In genomic region chr2:188235364-188235763, GRCh38 we compare ENCODE assay signal across 12 cellular contexts. TPM values are rescaled to one million over a fixed set of nuclear protein-coding genes. Genes with fewer than 3 reads are reported as not detected.
DNase-seq lines count a peak whose midpoint lies in the region; ATAC-seq, FAIRE-seq and TF ChIP-seq lines count a peak whose summit lies in the region.
"Had no signal": no experiment of that assay in that cellular context is flagged by ENCODE, and none has a peak within 500 bp of the region (broad histone marks: within the 10 kb centered on the region; RNA-seq: fewer than 3 reads in every experiment).

No MANE protein-coding gene starts in this region.

- no peaks in the 10 kb centered on the region for H3K4me1 ChIP-seq in mucosa of descending colon (ENCODE audit: low read depth)
- H3K4me1 ChIP-seq: SJSA1 had no signal

- FAIRE-seq in frontal cortex (lab: Jason Lieb, UNC) = no peak
- FAIRE-seq: colon had no signal

- no peak overlapping the region for H3K4me3 ChIP-seq in mucosa of descending colon
- H3K4me3 ChIP-seq: SJSA1 had no signal

- peaks cover 5% of the 10 kb centered on the region for H3K9me3 Mint-ChIP-seq in stimulated activated effector memory CD8-positive, alpha-beta T cell treated with anti-CD3 and anti-CD28 coated beads, Interleukin-12 subunit alpha, Interleukin-12 subunit beta, amount 100 ng/mL, for 72 hours

- no peak overlapping the region for H3K4me3 Mint-ChIP-seq in stimulated activated effector memory CD8-positive, alpha-beta T cell treated with anti-CD3 and anti-CD28 coated beads, Interleukin-12 subunit alpha, Interleukin-12 subunit beta, amount 100 ng/mL, for 72 hours

- peak; percentile 87 for ATAC-seq in HG02678 (IDR thresholded peaks at IDR 0.05; ENCODE audit: unreplicated experiment)
- ATAC-seq in HG03565 (IDR thresholded peaks at IDR 0.05; ENCODE audit: unreplicated experiment) = peak; percentile 93
- ATAC-seq in stimulated activated effector memory CD8-positive, alpha-beta T cell treated with anti-CD3 and anti-CD28 coated beads, Interleukin-12 subunit alpha, Interleukin-12 subunit beta, amount 100 ng/mL, for 72 hours = peak; percentile 65
- ATAC-seq in mucosa of descending colon = no peak

- peaks cover 15% of the 10 kb centered on the region for H3K9me3 ChIP-seq in mucosa of descending colon
- H3K9me3 ChIP-seq: SJSA1 had no signal

- H3K36me3 ChIP-seq in mucosa of descending colon (ENCODE audit: low read depth) = no peaks in the 10 kb centered on the region
- H3K36me3 ChIP-seq: SJSA1 had no signal

- no peaks in the 10 kb centered on the region for H3K36me3 Mint-ChIP-seq in stimulated activated effector memory CD8-positive, alpha-beta T cell treated with anti-CD3 and anti-CD28 coated beads, Interleukin-12 subunit alpha, Interleukin-12 subunit beta, amount 100 ng/mL, for 72 hours

- intact Hi-C loops in mucosa of descending colon (cut with DNase I, micrococcal nuclease) = no loop called here

- no peak overlapping the region for H3K27ac Mint-ChIP-seq in stimulated activated effector memory CD8-positive, alpha-beta T cell treated with anti-CD3 and anti-CD28 coated beads, Interleukin-12 subunit alpha, Interleukin-12 subunit beta, amount 100 ng/mL, for 72 hours

- DNase-seq in activated T-cell treated with anti-CD3 and anti-CD28 coated beads, Interleukin-2, amount 50 U/mL, for 48 hours = peak; percentile 26 to 27
- no peak for DNase-seq in activated T-cell treated with anti-CD3 and anti-CD28 coated beads for 4 hours
- DNase-seq in stimulated activated effector memory CD8-positive, alpha-beta T cell treated with anti-CD3 and anti-CD28 coated beads, Interleukin-12 subunit alpha, Interleukin-12 subunit beta, amount 100 ng/mL, for 72 hours (ENCODE audit: low spot score in 2 of 2) = no peak
- no peak for DNase-seq in mucosa of descending colon
- DNase-seq in NCI-H2171 treated with DMSO at 0.1 percent for 48 hours (lab: John Stamatoyannopoulos, UW) = no peak
- no peak for DNase-seq in frontal cortex (ENCODE audit: low spot score in 2 of 2)
- DNase-seq: AML-193, NCI-H2171 had no signal

- no peaks in the 10 kb centered on the region for H3K4me1 Mint-ChIP-seq in stimulated activated effector memory CD8-positive, alpha-beta T cell treated with anti-CD3 and anti-CD28 coated beads, Interleukin-12 subunit alpha, Interleukin-12 subunit beta, amount 100 ng/mL, for 72 hours

- TF ChIP-seq CTCF in mucosa of descending colon (IDR thresholded peaks at IDR 0.05) = no peak

RNA-seq across cellular contexts. Expression of gene GULP1, which starts 56.3 kb away (rescaled TPM):
- total RNA-seq in mucosa of descending colon (10 to 100 TPM in 2 of 3 donors, 1 to 10 TPM in 1; 9.0 to 35.7 (median 15.1) TPM), frontal cortex (51.4 TPM)

Comparison
In these comparisons a context has a peak if more than half of its experiments do, and no peak if none do; other contexts are left out.
1. DNase-seq: peak in activated T-cell treated with anti-CD3 and anti-CD28 coated beads, Interleukin-2, amount 50 U/mL, for 48 hours (2 of 2); none in activated T-cell treated with anti-CD3 and anti-CD28 coated beads for 4 hours (single experiment), stimulated activated effector memory CD8-positive, alpha-beta T cell treated with anti-CD3 and anti-CD28 coated beads, Interleukin-12 subunit alpha, Interleukin-12 subunit beta, amount 100 ng/mL, for 72 hours (0 of 2), mucosa of descending colon (0 of 3), NCI-H2171 treated with DMSO at 0.1 percent for 48 hours (single experiment) and frontal cortex (0 of 2).